Comparison of ENCODE assay signal across 12 cellular contexts in genomic region chr10:598415-599170, GRCh38.
DNase-seq lines count a peak whose midpoint lies in the region; ATAC-seq and TF ChIP-seq lines count a peak whose summit lies in the region.
"Had no signal": no experiment of that assay in that cellular context is flagged by ENCODE, and none has a peak within 500 bp of the region (broad histone marks: within the 10 kb centered on the region; RNA-seq: fewer than 3 reads in every experiment).

No MANE protein-coding gene starts in this region.

- H3K4me1 Mint-ChIP-seq in type B pancreatic cell (ENCODE audit: unreplicated experiment): peaks cover 31% of the 10 kb centered on the region

- peak; percentile 82 for DNase-seq in HK-2 (ENCODE audit: unreplicated experiment)
- peak in 1 of 2 donors; percentile 69 for DNase-seq in ascending aorta (ENCODE audit: low spot score in 2 of 2)
- peak; percentile 96 for DNase-seq in kidney epithelial cell (ENCODE audit: low read depth)
- no peak for DNase-seq in type B pancreatic cell (ENCODE audit: extremely low spot score, unreplicated experiment)
- DNase-seq in stimulated activated CD4-positive, alpha-beta T cell treated with anti-CD3 and anti-CD28 coated beads, Interleukin-1b, Interleukin-23, amount 100 ng/mL, for 48 hours: no peak
- no peak for DNase-seq in HAP-1 (ENCODE audit: low spot score in 2 of 2)
- no peak for DNase-seq in retina
- DNase-seq: activated CD8-positive, alpha-beta T cell treated with anti-CD3 and anti-CD28 coated beads for 36 hours; NCI-H187 had no signal

- no peaks in the 10 kb centered on the region for H3K27me3 Mint-ChIP-seq in type B pancreatic cell

- no peaks in the 10 kb centered on the region for H3K9me3 Mint-ChIP-seq in type B pancreatic cell
- H3K9me3 Mint-ChIP-seq: activated CD8-positive, alpha-beta T cell treated with anti-CD3 and anti-CD28 coated beads for 36 hours had no signal

- TF ChIP-seq CTCF in ascending aorta (IDR thresholded peaks at IDR 0.05) (no peak), kidney epithelial cell (IDR thresholded peaks at IDR 0.05; ENCODE audit: insufficient read depth, low read length, poor library complexity, severe bottlenecking) (no peak), type B pancreatic cell (conservative IDR thresholded peaks at IDR 0.05) (no peak)

- H3K9me3 ChIP-seq in ascending aorta: no peaks in the 10 kb centered on the region
- no peaks in the 10 kb centered on the region for H3K9me3 ChIP-seq in HAP-1

- intact Hi-C loops in ascending aorta (cut with DNase I): loop anchor here (5.0 kb wide), 1 partner anchor 64 kb away; no protein-coding TSS in a partner anchor

- H3K4me3 ChIP-seq in ascending aorta (no peak overlapping the region), kidney epithelial cell (ENCODE audit: low read depth, low read length) (no peak overlapping the region), HAP-1 (no peak overlapping the region)

- H3K36me3 ChIP-seq in ascending aorta: no peaks in the 10 kb centered on the region
- no peaks in the 10 kb centered on the region for H3K36me3 ChIP-seq in kidney epithelial cell (ENCODE audit: control insufficient read depth, insufficient read depth, low read length)
- H3K36me3 ChIP-seq in HAP-1 (replicated peaks): no peaks in the 10 kb centered on the region

- H3K36me3 Mint-ChIP-seq in type B pancreatic cell: peaks cover 4% of the 10 kb centered on the region

- H3K4me3 Mint-ChIP-seq in type B pancreatic cell: no peak overlapping the region
- H3K4me3 Mint-ChIP-seq: activated CD8-positive, alpha-beta T cell treated with anti-CD3 and anti-CD28 coated beads for 36 hours had no signal

- H3K27me3 ChIP-seq in ascending aorta: no peaks in the 10 kb centered on the region
- no peaks in the 10 kb centered on the region for H3K27me3 ChIP-seq in kidney epithelial cell (ENCODE audit: control insufficient read depth, insufficient read depth, low read length)
- H3K27me3 ChIP-seq in HAP-1 (ENCODE audit: low read depth): no peaks in the 10 kb centered on the region

- peak overlapping the region; percentile 28 for H3K27ac Mint-ChIP-seq in type B pancreatic cell
- H3K27ac Mint-ChIP-seq: activated CD8-positive, alpha-beta T cell treated with anti-CD3 and anti-CD28 coated beads for 36 hours had no signal

- in situ Hi-C loops in HAP-1 (cut with MboI; ENCODE audit: low sequenced_read_pairs): no loop called here

- no peak for ATAC-seq in GM21737 (IDR thresholded peaks at IDR 0.05; ENCODE audit: unreplicated experiment)
- ATAC-seq: activated CD8-positive, alpha-beta T cell treated with anti-CD3 and anti-CD28 coated beads for 36 hours; Right ventricle myocardium inferior had no signal

- H3K4me1 ChIP-seq in ascending aorta (peaks cover 6 to 53% of the 10 kb centered on the region in 2 donors), HAP-1 (no peaks in the 10 kb centered on the region)
- H3K4me1 ChIP-seq: parathyroid adenoma had no signal

- H3K27ac ChIP-seq in ascending aorta: peak overlapping the region; percentile 92 to 95
- H3K27ac ChIP-seq: parathyroid adenoma had no signal

Comparison
In these comparisons a context has a peak if more than half of its experiments do, and no peak if none do; other contexts are left out.
1. DNase-seq: peak in HK-2 (single experiment) and kidney epithelial cell (single experiment); none in type B pancreatic cell (single experiment), stimulated activated CD4-positive, alpha-beta T cell treated with anti-CD3 and anti-CD28 coated beads, Interleukin-1b, Interleukin-23, amount 100 ng/mL, for 48 hours (single experiment), HAP-1 (0 of 2) and retina (single experiment).